Comparison of ENCODE assay signal across 18 cellular contexts in genomic region chr12:28145211-28145610, GRCh38. TPM values are rescaled to one million over a fixed set of nuclear protein-coding genes. Genes with fewer than 3 reads are reported as not detected.
DNase-seq lines count a peak whose midpoint lies in the region.
"Had no signal": no experiment of that assay in that cellular context is flagged by ENCODE, and none has a peak within 500 bp of the region (broad histone marks: within the 10 kb centered on the region; RNA-seq: fewer than 3 reads in every experiment).

No MANE protein-coding gene starts in this region.

- DNase-seq in NCI-H526 treated with DMSO at 0.1 percent for 48 hours (lab: John Stamatoyannopoulos, UW) (peak; percentile 52), NCI-H526 (lab: John Stamatoyannopoulos, UW) (no peak), dermis blood vessel endothelial cell (peak; percentile 15), kidney tubule cell (ENCODE audit: low spot score) (peak; percentile 2), COR-L47 (lab: John Stamatoyannopoulos, UW) (no peak), COLO829 (ENCODE audit: low spot score) (no peak), NCI-H1436 treated with DMSO at 0.1 percent for 48 hours (lab: John Stamatoyannopoulos, UW) (no peak), NCI-H2081 (lab: John Stamatoyannopoulos, UW) (no peak)
- DNase-seq: ACHN; AML-193; BE2C; Caco-2; CD4-positive, alpha-beta T cell; CD8-positive, alpha-beta memory T cell; DMS153; DND-41; GOT3; HFFc6 had no signal

RNA-seq across cellular contexts. Expression of gene CCDC91, which starts 45.0 kb away (rescaled TPM):
- total RNA-seq in dermis blood vessel endothelial cell: 8.3 and 12.6 TPM in 2 replicates

Comparison
In these comparisons a context has a peak if more than half of its experiments do, and no peak if none do; other contexts are left out.
1. DNase-seq: peak in NCI-H526 treated with DMSO at 0.1 percent for 48 hours (single experiment), dermis blood vessel endothelial cell (single experiment) and kidney tubule cell (single experiment); none in NCI-H526 (0 of 2), COR-L47 (single experiment), COLO829 (single experiment), NCI-H1436 treated with DMSO at 0.1 percent for 48 hours (single experiment) and NCI-H2081 (0 of 2).